ENCODE assay signal across 22 cellular contexts in genomic region chr5:135046661-135047346, GRCh38. TPM values are rescaled to one million over a fixed set of nuclear protein-coding genes. Genes with fewer than 3 reads are reported as not detected.
"Had no signal": no experiment of that assay in that cellular context is flagged by ENCODE, and none has a peak within 500 bp of the region (broad histone marks: within the 10 kb centered on the region; RNA-seq: fewer than 3 reads in every experiment).

No MANE protein-coding gene starts in this region.

- DNase-seq: activated CD4-positive, alpha-beta T cell treated with anti-CD3 and anti-CD28 coated beads for 48 hours; activated CD4-positive, alpha-beta T cell treated with anti-CD3 and anti-CD28 coated beads, Interleukin-2, amount 50 U/mL, for 4 hours; activated CD4-positive, CD25-positive, alpha-beta regulatory T cell treated with anti-CD3 and anti-CD28 coated beads, Interleukin-2, amount 50 U/mL, for 72 hours; activated CD8-positive, alpha-beta memory T cell treated with anti-CD3 and anti-CD28 coated beads, Interleukin-2, amount 50 U/mL, for 48 hours; activated CD8-positive, alpha-beta T cell treated with anti-CD3 and anti-CD28 coated beads, Interleukin-2, amount 10 ng/mL, durations not matched to agents 7 days and 5 days; activated effector memory CD4-positive, alpha-beta T cell treated with anti-CD3 and anti-CD28 coated beads, Interleukin-2, amount 50 U/mL, for 16 hours; activated naive CD4-positive, alpha-beta T cell treated with anti-CD3 and anti-CD28 coated beads for 36 hours; activated T-cell treated with anti-CD3 and anti-CD28 coated beads, Interleukin-2, amount 50 U/mL, for 24 hours; amygdala; Kasumi-1; NCI-H1105 treated with DMSO at 0.1 percent for 48 hours; NCI-H1436 treated with DMSO at 0.1 percent for 48 hours; NCI-H187 treated with DMSO at 0.1 percent for 48 hours; NCI-H2081 treated with DMSO at 0.1 percent for 48 hours; NCI-H446; NCI-H524; SIG-M5; T-helper 17 cell; T-helper 9 cell had no signal

- ATAC-seq: activated CD8-positive, alpha-beta T cell treated with anti-CD3 and anti-CD28 coated beads, Interleukin-2, amount 10 ng/mL, durations not matched to agents 7 days and 5 days; T-helper 17 cell; WTC11 had no signal

- FAIRE-seq: astrocyte had no signal

RNA-seq across cellular contexts. Expression of gene PITX1, which starts 12.8 kb away (rescaled TPM):
- total RNA-seq: activated CD8-positive, alpha-beta T cell treated with anti-CD3 and anti-CD28 coated beads, Interleukin-2, amount 10 ng/mL, durations not matched to agents 7 days and 5 days; RPMI7951; T-helper 17 cell had no signal
